ENCODE assay signal across 24 cellular contexts in genomic region chr2:40591785-40592184, GRCh38.
"Had no signal": no experiment of that assay in that cellular context is flagged by ENCODE, and none has a peak within 500 bp of the region (broad histone marks: within the 10 kb centered on the region; RNA-seq: fewer than 3 reads in every experiment).

No MANE protein-coding gene starts in this region.

- H3K27me3 ChIP-seq: ascending aorta, esophagus squamous epithelium, gastrocnemius medialis, ovary, tibial nerve had no signal

- H3K9me3 ChIP-seq: ascending aorta, esophagus squamous epithelium, gastrocnemius medialis, mucosa of descending colon, ovary, prostate gland, tibial nerve had no signal

- ATAC-seq: activated CD4-positive, alpha-beta T cell treated with anti-CD3 and anti-CD28 coated beads for 36 hours; gastrocnemius medialis; left lobe of liver; mucosa of descending colon; natural killer cell treated with Interleukin-12 subunit alpha and Interleukin-12 subunit beta and Interleukin-15 and Interleukin-18, amount 100 ng/mL, for 72 hours had no signal

- H3K4me1 ChIP-seq: ascending aorta, esophagus squamous epithelium, gastrocnemius medialis, prostate gland, tibial nerve had no signal

- H3K4me3 ChIP-seq: ascending aorta, esophagus squamous epithelium, gastrocnemius medialis, lung, mucosa of descending colon, ovary, prostate gland, tibial nerve had no signal

- H3K27ac ChIP-seq: ascending aorta, epithelial cell of prostate, esophagus squamous epithelium, gastrocnemius medialis, ovary, prostate gland, tibial nerve had no signal

- DNase-seq: activated CD4-positive, alpha-beta T cell treated with anti-CD3 and anti-CD28 coated beads for 36 hours; activated CD4-positive, alpha-beta T cell treated with anti-CD3 and anti-CD28 coated beads, Interleukin-2, amount 50 U/mL, for 4 hours; activated CD4-positive, CD25-positive, alpha-beta regulatory T cell; activated effector memory CD4-positive, alpha-beta T cell treated with anti-CD3 and anti-CD28 coated beads, Interleukin-2, amount 50 U/mL, for 16 hours; activated naive CD4-positive, alpha-beta T cell treated with anti-CD3 and anti-CD28 coated beads for 36 hours; activated naive CD8-positive, alpha-beta T cell treated with anti-CD3 and anti-CD28 coated beads, Interleukin-2, amount 10 ng/mL, durations not matched to agents 7 days and 5 days; dermis blood vessel endothelial cell; effector CD4-positive, alpha-beta T cell; esophagus squamous epithelium; gastrocnemius medialis; glutamatergic neuron; immature natural killer cell; mucosa of descending colon; ovary; retina; stimulated activated naive CD4-positive, alpha-beta T cell treated with Interleukin-2 at 50 U/mL for 16 hours; T-helper 1 cell had no signal

- H3K36me3 ChIP-seq: ascending aorta, esophagus squamous epithelium, gastrocnemius medialis, ovary, prostate gland, tibial nerve had no signal
